Comparison of ENCODE assay signal across 8 cellular contexts in the genomic region with DNA sequence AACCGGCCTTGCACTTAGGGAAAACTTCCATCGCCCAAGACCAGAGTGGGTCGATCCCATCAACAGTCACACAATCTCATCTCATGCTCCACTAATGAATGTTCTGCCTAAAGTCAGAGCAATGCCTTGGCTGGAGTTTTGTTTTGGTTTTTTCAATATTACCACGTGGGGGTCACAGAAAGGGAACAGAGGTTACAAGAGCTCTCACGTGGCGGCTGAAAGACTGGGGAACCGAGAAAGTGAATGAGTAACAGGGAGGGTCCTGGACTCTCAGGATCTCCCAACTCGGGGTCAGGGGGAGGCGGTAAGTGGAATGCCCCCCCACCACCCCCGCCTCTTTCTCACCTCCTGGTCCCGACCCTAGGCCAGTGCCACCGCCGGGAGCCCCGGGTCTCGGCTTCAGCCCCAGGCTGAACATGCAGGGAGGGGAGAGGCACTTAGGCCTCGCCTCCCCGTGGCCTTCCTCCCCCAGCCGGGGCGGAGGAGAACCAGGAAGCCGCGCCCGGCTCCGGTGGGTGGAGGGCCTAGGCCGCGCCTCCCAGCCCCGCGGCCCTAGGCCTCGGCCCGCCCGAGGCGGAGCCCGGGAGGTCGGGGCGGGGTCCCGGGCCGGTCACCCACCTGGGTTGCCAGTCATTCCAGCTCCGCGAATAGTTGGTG.
DNase-seq lines count a peak whose midpoint lies in the region; ATAC-seq and TF ChIP-seq lines count a peak whose summit lies in the region.
"Not testable (repeated sequence)": the region's sequence is repeated elsewhere in the genome, so short reads cannot be mapped to it uniquely, and the experiment has no call there.

No MANE protein-coding gene starts in this region.

- H3K36me3 Mint-ChIP-seq in activated CD4-positive, alpha-beta T cell treated with anti-CD3 and anti-CD28 coated beads, Interleukin-2, amount 10 ng/mL, durations not matched to agents 24 days and 14 days (ENCODE audit: low read depth) = peaks cover 15% of the 10 kb centered on the region

- H3K27ac ChIP-seq in AG04450 (ENCODE audit: low read depth, low read length) (peak overlapping the region; percentile 65), coronary artery (peak overlapping the region; percentile 20 to 88), skeletal muscle tissue (ENCODE audit: low read depth, low read length) (peak overlapping the region; percentile 85)

- intact Hi-C loops in activated CD4-positive, alpha-beta T cell treated with anti-CD3 and anti-CD28 coated beads, Interleukin-2, amount 10 ng/mL, durations not matched to agents 24 days and 14 days (cut with micrococcal nuclease) = loop anchor here (2.0 kb wide), 1 partner anchor 18 kb away; no protein-coding TSS in a partner anchor

- POLR2A ChIA-PET in AG04450 (lab: Yijun Ruan, JAX) = interaction anchor here (0.6 kb wide), 2 partner anchors 17 to 36 kb away, joined by 3 to 5 read pairs; no protein-coding TSS in a partner anchor

- not testable (repeated sequence) for H3K9me3 Mint-ChIP-seq in activated CD4-positive, alpha-beta T cell treated with anti-CD3 and anti-CD28 coated beads, Interleukin-2, amount 10 ng/mL, durations not matched to agents 24 days and 14 days

- H3K9ac ChIP-seq in skeletal muscle tissue (ENCODE audit: low read depth in 1 of 3, low read length in 3 of 3) = peak overlapping the region in 2 of 3 donors; percentile 75 to 86

- CTCF ChIA-PET in AG04450 (lab: Charles Lee) = interaction anchor here (0.6 kb wide), 1 partner anchor 108 kb away, joined by 4 read pairs; no protein-coding TSS in a partner anchor

- not testable (repeated sequence) for H3K27me3 Mint-ChIP-seq in activated CD4-positive, alpha-beta T cell treated with anti-CD3 and anti-CD28 coated beads, Interleukin-2, amount 10 ng/mL, durations not matched to agents 24 days and 14 days

- TF ChIP-seq CTCF in AG04450 (IDR thresholded peaks at IDR 0.05; ENCODE audit: low read depth, low read length); coronary artery (IDR thresholded peaks at IDR 0.05): not testable (repeated sequence)

- ATAC-seq in GM19372 (IDR thresholded peaks at IDR 0.05; ENCODE audit: low read depth, unreplicated experiment) (peak; percentile 45), HG03045 (IDR thresholded peaks at IDR 0.05; ENCODE audit: unreplicated experiment) (peak; percentile 44)

- peak overlapping the region; percentile 84 for H3K4me3 Mint-ChIP-seq in activated CD4-positive, alpha-beta T cell treated with anti-CD3 and anti-CD28 coated beads, Interleukin-2, amount 10 ng/mL, durations not matched to agents 24 days and 14 days

- not testable (repeated sequence) for H3K27me3 ChIP-seq in AG04450 (ENCODE audit: control insufficient read depth, insufficient read depth, low read length); skeletal muscle tissue (ENCODE audit: control insufficient read depth in 3 of 3, insufficient read depth in 3 of 3, low read length in 3 of 3)

- peak overlapping the region; percentile 55 for H3K4me3 ChIP-seq in AG04450 (ENCODE audit: low read depth, low read length)
- peak overlapping the region; percentile 77 for H3K4me3 ChIP-seq in coronary artery
- H3K4me3 ChIP-seq in skeletal muscle tissue (ENCODE audit: low read length in 3 of 3) = peak overlapping the region; percentile 43 to 78 (median 77)

- peaks cover 27% of the 10 kb centered on the region for H3K4me1 Mint-ChIP-seq in activated CD4-positive, alpha-beta T cell treated with anti-CD3 and anti-CD28 coated beads, Interleukin-2, amount 10 ng/mL, durations not matched to agents 24 days and 14 days

- not testable (repeated sequence) for H3K36me3 ChIP-seq in skeletal muscle tissue (ENCODE audit: control insufficient read depth in 3 of 3, insufficient read depth in 3 of 3, low read length in 3 of 3)

- peak overlapping the region; percentile 90 for H3K27ac Mint-ChIP-seq in activated CD4-positive, alpha-beta T cell treated with anti-CD3 and anti-CD28 coated beads, Interleukin-2, amount 10 ng/mL, durations not matched to agents 24 days and 14 days

- H3K4me1 ChIP-seq in skeletal muscle tissue (ENCODE audit: control insufficient read depth in 3 of 3, insufficient read depth in 3 of 3, low read length in 3 of 3) = not testable (repeated sequence)

- not testable (repeated sequence) for DNase-seq in AG04450 (ENCODE audit: low read depth, low spot score); coronary artery (ENCODE audit: low spot score)
- DNase-seq in NCI-H2196 (lab: John Stamatoyannopoulos, UW; ENCODE audit: unreplicated experiment) = peak; percentile 12
- peak; percentile 93 for DNase-seq in activated CD4-positive, alpha-beta T cell treated with anti-CD3 and anti-CD28 coated beads, Interleukin-2, amount 10 ng/mL, durations not matched to agents 24 days and 14 days
- peak; percentile 81 for DNase-seq in kidney tubule cell (ENCODE audit: low spot score)

- not testable (repeated sequence) for H3K9me3 ChIP-seq in AG04450 (ENCODE audit: control insufficient read depth, insufficient read depth, low read length); skeletal muscle tissue (ENCODE audit: control insufficient read depth in 3 of 3, low read length in 3 of 3)
